1 cellular context compared by ENCODE assay signal in the genomic region with DNA sequence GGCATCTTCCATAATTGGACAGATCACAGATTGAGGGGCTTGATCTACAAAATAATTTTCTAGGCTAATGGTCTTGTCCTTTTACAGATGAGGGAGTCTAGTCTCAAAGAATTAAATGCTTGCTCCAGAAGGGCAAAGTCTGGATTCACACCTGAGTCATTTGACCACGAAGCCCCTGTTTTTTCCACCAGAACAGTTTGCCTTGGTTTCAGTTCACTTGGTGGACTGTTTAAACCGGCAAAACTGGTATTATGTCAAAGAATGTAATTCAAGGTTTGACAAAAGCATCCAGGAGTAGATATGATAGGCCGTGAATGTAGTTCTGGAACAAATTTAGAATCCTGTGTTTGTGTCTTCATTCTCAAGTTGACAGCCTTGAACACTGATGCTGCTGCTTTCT.
TF ChIP-seq lines count a peak whose summit lies in the region.

No MANE protein-coding gene starts in this region.

TF ChIP-seq in GM12878, 131 proteins besides CTCF, POLR2A, EP300 and RAD21 (continued from another document):
- TF ChIP-seq RUNX3 (IDR thresholded peaks at IDR 0.05; ENCODE audit: low read length): 0 out of 2 replicates have a peak, but pooled peaks have one; percentile 16
- TF ChIP-seq POLR2AphosphoS5 (IDR thresholded peaks at IDR 0.05; ENCODE audit: low read length): no peak
- TF ChIP-seq WRNIP1 (IDR thresholded peaks at IDR 0.05; ENCODE audit: borderline replicate concordance, low read depth, low read length): no peak
- no peak for TF ChIP-seq BCL11A (IDR thresholded peaks at IDR 0.05; ENCODE audit: low read depth, low read length)
- TF ChIP-seq IKZF2 (IDR thresholded peaks at IDR 0.05): peak; percentile 43 to 50; a peak in 2 of 4 replicates
- no peak for TF ChIP-seq RFX5 (IDR thresholded peaks at IDR 0.05; ENCODE audit: low read depth, low read length)
- no peak for TF ChIP-seq SUPT20H (IDR thresholded peaks at IDR 0.05; ENCODE audit: borderline replicate concordance, control insufficient read depth, low read depth, low read length)
- 0 out of 2 replicates have a peak, but pooled peaks have one; percentile 44 for TF ChIP-seq SMARCA5 (IDR thresholded peaks at IDR 0.05)
- no peak for TF ChIP-seq FOS (IDR thresholded peaks at IDR 0.05; ENCODE audit: borderline replicate concordance, extremely low read depth, insufficient read length)
- TF ChIP-seq MTA2 (IDR thresholded peaks at IDR 0.05; ENCODE audit: low read depth): peak; percentile 57; the same call in 1 of the 2 replicates
- TF ChIP-seq DPF2 (IDR thresholded peaks at IDR 0.05): peak; percentile 55; the same call in 1 of the 2 replicates
- TF ChIP-seq IKZF1 (conservative IDR thresholded peaks at IDR 0.05): peak; percentile 47; the same call in 1 of the 2 replicates
- no peak for TF ChIP-seq POU2F2 (IDR thresholded peaks at IDR 0.05; ENCODE audit: borderline replicate concordance, low read depth, low read length)
- TF ChIP-seq, protein P1, sequence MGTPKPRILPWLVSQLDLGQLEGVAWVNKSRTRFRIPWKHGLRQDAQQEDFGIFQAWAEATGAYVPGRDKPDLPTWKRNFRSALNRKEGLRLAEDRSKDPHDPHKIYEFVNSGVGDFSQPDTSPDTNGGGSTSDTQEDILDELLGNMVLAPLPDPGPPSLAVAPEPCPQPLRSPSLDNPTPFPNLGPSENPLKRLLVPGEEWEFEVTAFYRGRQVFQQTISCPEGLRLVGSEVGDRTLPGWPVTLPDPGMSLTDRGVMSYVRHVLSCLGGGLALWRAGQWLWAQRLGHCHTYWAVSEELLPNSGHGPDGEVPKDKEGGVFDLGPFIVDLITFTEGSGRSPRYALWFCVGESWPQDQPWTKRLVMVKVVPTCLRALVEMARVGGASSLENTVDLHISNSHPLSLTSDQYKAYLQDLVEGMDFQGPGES (IDR thresholded peaks at IDR 0.05): no peak
- no peak for TF ChIP-seq FOXM1 (IDR thresholded peaks at IDR 0.05; ENCODE audit: low read depth, low read length)
- TF ChIP-seq ZZZ3 (IDR thresholded peaks at IDR 0.05; ENCODE audit: control insufficient read depth, insufficient read length, low read depth): no peak
- no peak for TF ChIP-seq EGR1 (IDR thresholded peaks at IDR 0.05; ENCODE audit: borderline replicate concordance in 1 of 2, low read depth in 2 of 2, low read length in 2 of 2)
- no peak for TF ChIP-seq YY1 (IDR thresholded peaks at IDR 0.05; ENCODE audit: low read depth, low read length)
